In the genomic region with DNA sequence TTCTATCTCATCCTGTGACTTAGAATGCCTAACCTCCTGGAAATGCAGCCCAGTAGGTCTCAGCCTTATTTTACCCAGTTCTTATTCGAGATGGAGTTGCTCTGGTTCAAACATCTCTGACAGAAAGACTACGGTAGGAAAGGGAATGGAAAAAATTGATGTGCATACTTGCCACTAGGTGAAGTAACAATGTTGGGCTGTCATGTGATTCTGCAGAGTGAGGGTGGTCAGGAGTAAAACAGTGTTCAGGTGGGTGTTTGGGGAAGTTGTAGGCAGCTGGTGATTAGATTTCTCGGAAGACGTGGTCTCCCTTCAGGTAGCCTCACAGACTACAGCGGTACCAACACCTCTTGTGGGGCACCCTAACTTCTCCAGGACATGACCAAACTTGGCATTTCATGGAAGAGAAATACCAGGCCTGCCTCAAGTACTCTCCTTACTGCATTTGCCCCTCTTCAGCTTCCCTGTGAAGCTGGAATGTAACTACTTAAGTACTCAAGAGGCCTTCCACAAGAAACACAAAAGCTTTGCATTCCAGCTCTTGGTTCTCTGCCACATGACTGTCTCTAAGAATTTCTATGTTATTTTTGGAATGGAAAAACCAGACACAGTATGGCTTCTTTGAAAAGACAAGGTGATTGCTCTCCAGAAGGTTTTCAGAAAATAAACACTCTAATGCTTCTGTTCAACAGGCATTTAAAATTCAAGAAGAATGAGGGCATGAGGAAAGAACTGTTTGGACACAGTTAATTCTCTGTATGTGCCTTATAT, we compare ENCODE assay signal across 1 cellular context.
TF ChIP-seq lines count a peak whose summit lies in the region.

No MANE protein-coding gene starts in this region.

TF ChIP-seq in WTC11, 78 proteins besides CTCF, POLR2A, EP300 and RAD21 (continued from another document):
- TF ChIP-seq, protein P1, sequence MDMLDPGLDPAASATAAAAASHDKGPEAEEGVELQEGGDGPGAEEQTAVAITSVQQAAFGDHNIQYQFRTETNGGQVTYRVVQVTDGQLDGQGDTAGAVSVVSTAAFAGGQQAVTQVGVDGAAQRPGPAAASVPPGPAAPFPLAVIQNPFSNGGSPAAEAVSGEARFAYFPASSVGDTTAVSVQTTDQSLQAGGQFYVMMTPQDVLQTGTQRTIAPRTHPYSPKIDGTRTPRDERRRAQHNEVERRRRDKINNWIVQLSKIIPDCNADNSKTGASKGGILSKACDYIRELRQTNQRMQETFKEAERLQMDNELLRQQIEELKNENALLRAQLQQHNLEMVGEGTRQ (CRISPR knock-in tag; IDR thresholded peaks at IDR 0.05) = peak; percentile 72
- TF ChIP-seq FOXK1 (CRISPR knock-in tag; IDR thresholded peaks at IDR 0.05) (no peak; the same call in 1 of the 2 replicates), TEAD1 (CRISPR knock-in tag; IDR thresholded peaks at IDR 0.05) (peak; percentile 95), NR2C2 (CRISPR knock-in tag; IDR thresholded peaks at IDR 0.05) (no peak), ZNF671 (CRISPR knock-in tag; IDR thresholded peaks at IDR 0.05) (0 out of 2 replicates have a peak, but pooled peaks have one; percentile 39), ZNF219 (CRISPR knock-in tag; IDR thresholded peaks at IDR 0.05; ENCODE audit: borderline replicate concordance) (no peak), HMGA2 (CRISPR knock-in tag; IDR thresholded peaks at IDR 0.05) (no peak), MXD4 (CRISPR knock-in tag; IDR thresholded peaks at IDR 0.05; ENCODE audit: borderline replicate concordance) (peak; percentile 65; the same call in 1 of the 2 replicates), PRRX2 (CRISPR knock-in tag; IDR thresholded peaks at IDR 0.05) (peak; percentile 63; the same call in 1 of the 2 replicates), ZBTB21 (CRISPR knock-in tag; IDR thresholded peaks at IDR 0.05; ENCODE audit: borderline replicate concordance) (0 out of 2 replicates have a peak, but pooled peaks have one; percentile 22), TEAD4 (CRISPR knock-in tag; IDR thresholded peaks at IDR 0.05) (peak; percentile 93), JAZF1 (CRISPR knock-in tag; IDR thresholded peaks at IDR 0.05) (no peak), ZNF317 (CRISPR knock-in tag; IDR thresholded peaks at IDR 0.05; ENCODE audit: borderline replicate concordance, low read depth) (no peak), TCF7 (CRISPR knock-in tag; IDR thresholded peaks at IDR 0.05; ENCODE audit: low read depth) (no peak)
- TF ChIP-seq, protein P2, sequence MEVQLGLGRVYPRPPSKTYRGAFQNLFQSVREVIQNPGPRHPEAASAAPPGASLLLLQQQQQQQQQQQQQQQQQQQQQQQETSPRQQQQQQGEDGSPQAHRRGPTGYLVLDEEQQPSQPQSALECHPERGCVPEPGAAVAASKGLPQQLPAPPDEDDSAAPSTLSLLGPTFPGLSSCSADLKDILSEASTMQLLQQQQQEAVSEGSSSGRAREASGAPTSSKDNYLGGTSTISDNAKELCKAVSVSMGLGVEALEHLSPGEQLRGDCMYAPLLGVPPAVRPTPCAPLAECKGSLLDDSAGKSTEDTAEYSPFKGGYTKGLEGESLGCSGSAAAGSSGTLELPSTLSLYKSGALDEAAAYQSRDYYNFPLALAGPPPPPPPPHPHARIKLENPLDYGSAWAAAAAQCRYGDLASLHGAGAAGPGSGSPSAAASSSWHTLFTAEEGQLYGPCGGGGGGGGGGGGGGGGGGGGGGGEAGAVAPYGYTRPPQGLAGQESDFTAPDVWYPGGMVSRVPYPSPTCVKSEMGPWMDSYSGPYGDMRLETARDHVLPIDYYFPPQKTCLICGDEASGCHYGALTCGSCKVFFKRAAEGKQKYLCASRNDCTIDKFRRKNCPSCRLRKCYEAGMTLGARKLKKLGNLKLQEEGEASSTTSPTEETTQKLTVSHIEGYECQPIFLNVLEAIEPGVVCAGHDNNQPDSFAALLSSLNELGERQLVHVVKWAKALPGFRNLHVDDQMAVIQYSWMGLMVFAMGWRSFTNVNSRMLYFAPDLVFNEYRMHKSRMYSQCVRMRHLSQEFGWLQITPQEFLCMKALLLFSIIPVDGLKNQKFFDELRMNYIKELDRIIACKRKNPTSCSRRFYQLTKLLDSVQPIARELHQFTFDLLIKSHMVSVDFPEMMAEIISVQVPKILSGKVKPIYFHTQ (CRISPR knock-in tag; IDR thresholded peaks at IDR 0.05) = peak; percentile 64; the same call in 1 of the 2 replicates
- TF ChIP-seq, protein P3, sequence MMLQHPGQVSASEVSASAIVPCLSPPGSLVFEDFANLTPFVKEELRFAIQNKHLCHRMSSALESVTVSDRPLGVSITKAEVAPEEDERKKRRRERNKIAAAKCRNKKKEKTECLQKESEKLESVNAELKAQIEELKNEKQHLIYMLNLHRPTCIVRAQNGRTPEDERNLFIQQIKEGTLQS (CRISPR knock-in tag; conservative IDR thresholded peaks at IDR 0.05) = no peak
- TF ChIP-seq, protein P4, sequence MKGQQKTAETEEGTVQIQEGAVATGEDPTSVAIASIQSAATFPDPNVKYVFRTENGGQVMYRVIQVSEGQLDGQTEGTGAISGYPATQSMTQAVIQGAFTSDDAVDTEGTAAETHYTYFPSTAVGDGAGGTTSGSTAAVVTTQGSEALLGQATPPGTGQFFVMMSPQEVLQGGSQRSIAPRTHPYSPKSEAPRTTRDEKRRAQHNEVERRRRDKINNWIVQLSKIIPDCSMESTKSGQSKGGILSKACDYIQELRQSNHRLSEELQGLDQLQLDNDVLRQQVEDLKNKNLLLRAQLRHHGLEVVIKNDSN (CRISPR knock-in tag; IDR thresholded peaks at IDR 0.05) = peak; percentile 70; the same call in 1 of the 2 replicates
